9 cellular contexts compared by ENCODE assay signal in genomic region chr5:43609752-43610151, GRCh38. TPM values are rescaled to one million over a fixed set of nuclear protein-coding genes. Genes with fewer than 3 reads are reported as not detected.
DNase-seq lines count a peak whose midpoint lies in the region; ATAC-seq and TF ChIP-seq lines count a peak whose summit lies in the region.
"Had no signal": no experiment of that assay in that cellular context is flagged by ENCODE, and none has a peak within 500 bp of the region (broad histone marks: within the 10 kb centered on the region; RNA-seq: fewer than 3 reads in every experiment).

No MANE protein-coding gene starts in this region.

- no peaks in the 10 kb centered on the region for H3K4me1 ChIP-seq in BE2C

- ATAC-seq in GM19023 (IDR thresholded peaks at IDR 0.05; ENCODE audit: unreplicated experiment): peak; percentile 79
- ATAC-seq in HG03280 (IDR thresholded peaks at IDR 0.05; ENCODE audit: unreplicated experiment): peak; percentile 84

- H3K36me3 ChIP-seq in BE2C: peaks cover 38% of the 10 kb centered on the region
- H3K36me3 ChIP-seq in brain microvascular endothelial cell (replicated peaks): peaks cover 5% of the 10 kb centered on the region

- H3K27me3 ChIP-seq in BE2C (no peaks in the 10 kb centered on the region), brain microvascular endothelial cell (replicated peaks) (no peaks in the 10 kb centered on the region)

- no peak overlapping the region for H3K27ac ChIP-seq in brain microvascular endothelial cell
- H3K27ac ChIP-seq: HL-60 had no signal

- in situ Hi-C loops in brain microvascular endothelial cell (cut with HindIII; ENCODE audit: low pct_ligation_motif_present, low sequenced_read_pairs): no loop called here

- H3K9me3 ChIP-seq in BE2C: no peaks in the 10 kb centered on the region

- H3K4me3 ChIP-seq in BE2C (ENCODE audit: low read depth, low read length): no peak overlapping the region
- H3K4me3 ChIP-seq in brain microvascular endothelial cell (ENCODE audit: low read depth, low read length): no peak overlapping the region

- DNase-seq in BE2C (no peak), brain microvascular endothelial cell (no peak), retina (no peak), A172 (ENCODE audit: low spot score) (no peak), NCI-H1417 (lab: John Stamatoyannopoulos, UW) (no peak)
- no peak for DNase-seq in stimulated activated CD4-positive, alpha-beta T cell treated with anti-CD3 and anti-CD28 coated beads, Interleukin-4, amount 100 ng/mL, for 1 hour

- TF ChIP-seq CTCF in BE2C (IDR thresholded peaks at IDR 0.05; ENCODE audit: low read depth, low read length): peak; percentile 43
- peak; percentile 51 for TF ChIP-seq CTCF in brain microvascular endothelial cell (IDR thresholded peaks at IDR 0.05; ENCODE audit: low read depth, low read length, missing control alignments)

RNA-seq across cellular contexts. Expression of gene NNT, which starts 6.8 kb away (rescaled TPM):
- 31.4 TPM for polyA plus RNA-seq in BE2C (2012; ENCODE audit: insufficient read depth, insufficient read length, low read depth)
- 42.8 and 46.2 TPM in 2 replicates for total RNA-seq in A172 (2014; rRNA removed; shearing (Covaris generic))

RNA-seq across cellular contexts. Expression of gene PAIP1, which starts 52.9 kb away (rescaled TPM):
- 58.3 TPM for polyA plus RNA-seq in BE2C (2012; ENCODE audit: insufficient read depth, insufficient read length, low read depth)
- 207 and 210 TPM in 2 replicates for total RNA-seq in A172 (2014; rRNA removed; shearing (Covaris generic))
